Comparison of ENCODE assay signal across 34 cellular contexts in the genomic region with DNA sequence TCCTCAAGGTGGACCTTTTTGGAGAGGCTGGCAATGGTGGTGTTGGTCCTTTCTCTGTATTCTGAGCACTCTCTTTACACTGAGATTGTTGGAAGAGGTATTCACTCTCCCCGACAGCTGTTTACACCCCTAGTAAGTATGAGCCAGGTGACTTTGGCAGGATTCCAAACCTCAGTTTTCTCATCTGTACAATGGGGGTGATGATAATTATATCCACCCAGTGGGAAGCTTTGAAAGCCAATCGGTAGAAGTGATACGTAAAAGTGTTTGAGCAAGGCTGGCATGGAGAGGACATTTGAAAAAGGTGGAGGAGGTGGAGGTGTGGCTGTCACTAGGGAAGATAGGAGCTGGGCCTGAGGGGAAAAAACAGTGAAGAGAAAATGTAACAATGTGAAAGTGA. TPM values are rescaled to one million over a fixed set of nuclear protein-coding genes. Genes with fewer than 3 reads are reported as not detected.
"Had no signal": no experiment of that assay in that cellular context is flagged by ENCODE, and none has a peak within 500 bp of the region (broad histone marks: within the 10 kb centered on the region; RNA-seq: fewer than 3 reads in every experiment).

No MANE protein-coding gene starts in this region.

- H3K36me3 ChIP-seq: adrenal gland, brain microvascular endothelial cell, breast epithelium had no signal

- FAIRE-seq: astrocyte, TTC549 had no signal

- H3K4me3 ChIP-seq: adrenal gland, body of pancreas, breast epithelium had no signal

- H3K9me3 ChIP-seq: adrenal gland, body of pancreas, breast epithelium had no signal

- DNase-seq: activated B cell treated with CpG ODN at 0.5 μM for 24 hours; activated CD4-positive, alpha-beta memory T cell treated with anti-CD3 and anti-CD28 coated beads for 36 hours; activated CD4-positive, alpha-beta T cell treated with anti-CD3 and anti-CD28 coated beads for 4 hours; activated CD4-positive, alpha-beta T cell treated with anti-CD3 and anti-CD28 coated beads, Interleukin-2, amount 10 ng/mL, durations not matched to agents 24 days and 14 days; activated CD4-positive, alpha-beta T cell treated with anti-CD3 and anti-CD28 coated beads, Interleukin-2, amount 50 U/mL, for 1 hour; activated CD4-positive, alpha-beta T cell treated with anti-CD3 and anti-CD28 coated beads, Interleukin-2, amount 50 U/mL, for 4 hours; activated CD4-positive, CD25-positive, alpha-beta regulatory T cell treated with anti-CD3 and anti-CD28 coated beads, Interleukin-2, amount 50 U/mL, for 72 hours; activated CD8-positive, alpha-beta memory T cell treated with anti-CD3 and anti-CD28 coated beads, Interleukin-2, amount 50 U/mL, for 4 hours; activated CD8-positive, alpha-beta T cell treated with anti-CD3 and anti-CD28 coated beads for 36 hours; activated effector memory CD4-positive, alpha-beta T cell treated with anti-CD3 and anti-CD28 coated beads, Interleukin-2, amount 50 U/mL, for 16 hours; activated gamma-delta T cell treated with Interleukin-2 at 50 U/mL for 16 hours; activated naive CD4-positive, alpha-beta T cell; activated naive CD4-positive, alpha-beta T cell treated with anti-CD3 and anti-CD28 coated beads for 36 hours; activated naive CD4-positive, alpha-beta T cell treated with anti-CD3 and anti-CD28 coated beads, Interleukin-2, amount 50 U/mL, for 16 hours; activated naive CD8-positive, alpha-beta T cell treated with anti-CD3 and anti-CD28 coated beads for 36 hours; activated T-cell treated with anti-CD3 and anti-CD28 coated beads for 4 hours; activated T-cell treated with anti-CD3 and anti-CD28 coated beads, Interleukin-2, amount 50 U/mL, for 1 hour; activated T-cell treated with anti-CD3 and anti-CD28 coated beads, Interleukin-2, amount 50 U/mL, for 4 hours; activated T-cell treated with anti-CD3 and anti-CD28 coated beads, Interleukin-2, amount 50 U/mL, for 72 hours; adrenal gland; amniotic stem cell; aorta; body of pancreas; brain microvascular endothelial cell; central memory CD4-positive, alpha-beta T cell; T-helper 1 cell; T-helper 2 cell; T-helper 9 cell had no signal

- H3K27ac ChIP-seq: adrenal gland, body of pancreas, brain microvascular endothelial cell, breast epithelium, VCaP had no signal

- ATAC-seq: activated CD8-positive, alpha-beta T cell treated with anti-CD3 and anti-CD28 coated beads for 36 hours; activated naive CD4-positive, alpha-beta T cell treated with anti-CD3 and anti-CD28 coated beads, Interleukin-2, amount 50 U/mL, for 72 hours; activated T-cell treated with anti-CD3 and anti-CD28 coated beads, Interleukin-2, amount 50 U/mL, for 4 hours; activated T-cell treated with anti-CD3 and anti-CD28 coated beads, Interleukin-2, amount 50 U/mL, for 72 hours; activated T-helper 17 cell treated with anti-CD3 and anti-CD28 coated beads, Interleukin-2, amount 50 U/mL, for 72 hours; body of pancreas had no signal

- H3K27me3 ChIP-seq: adrenal gland, body of pancreas, brain microvascular endothelial cell, breast epithelium had no signal

- H3K4me1 ChIP-seq: adrenal gland, breast epithelium had no signal

RNA-seq across cellular contexts. Expression of a gene that starts 35.5 kb away (rescaled TPM):
- total RNA-seq: activated B cell treated with CpG ODN at 0.5 μM for 24 hours had no signal
